25 cellular contexts compared by ENCODE assay signal in the genomic region with DNA sequence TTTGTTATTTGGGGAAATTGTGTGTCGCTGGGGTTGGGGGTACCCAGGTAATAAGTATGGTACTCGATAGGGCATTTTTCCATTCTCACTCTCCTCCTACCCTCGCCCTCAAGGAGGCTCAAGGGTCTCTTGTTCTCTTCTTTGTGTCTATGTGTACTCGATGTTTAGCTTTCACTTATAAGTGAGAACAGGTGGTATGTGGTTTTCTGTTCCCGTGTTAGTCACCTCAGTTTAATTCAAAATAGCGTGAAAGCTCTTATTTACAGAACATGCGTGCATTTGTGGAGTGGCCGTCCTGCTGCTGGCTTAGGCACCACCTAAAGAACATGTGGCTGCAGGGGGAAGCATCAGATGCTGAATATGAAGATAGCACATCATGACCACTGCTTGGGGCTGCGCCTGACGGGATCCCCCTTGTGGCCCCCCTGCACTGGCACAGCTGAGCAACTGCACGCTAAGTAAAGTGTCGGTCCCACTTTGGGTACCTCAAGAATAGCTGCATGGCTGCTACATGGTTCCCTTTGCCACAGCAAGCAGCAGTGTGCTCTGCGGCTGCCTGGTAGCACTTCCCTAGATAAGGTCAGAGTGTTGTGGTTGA.
A peak's percentile ranks its signal among the peaks of the same experiment; 100 is the strongest.
DNase-seq lines count a peak whose midpoint lies in the region; ATAC-seq and TF ChIP-seq lines count a peak whose summit lies in the region.
"Had no signal": no experiment of that assay in that cellular context is flagged by ENCODE, and none has a peak within 500 bp of the region (broad histone marks: within the 10 kb centered on the region; RNA-seq: fewer than 3 reads in every experiment).

No MANE protein-coding gene starts in this region.

- H3K79me2 ChIP-seq in H9 (ENCODE audit: insufficient read depth, low read length) = no peaks in the 10 kb centered on the region
- H3K79me2 ChIP-seq in osteoblast (ENCODE audit: insufficient read depth, low read length) = no peaks in the 10 kb centered on the region

- H3K4me1 ChIP-seq in H9 (ENCODE audit: insufficient read depth, low read length) (no peaks in the 10 kb centered on the region), SJCRH30 (peaks cover 26% of the 10 kb centered on the region), osteoblast (ENCODE audit: insufficient read depth, low read length) (no peaks in the 10 kb centered on the region)

- H2BK20ac ChIP-seq in H9 (ENCODE audit: low read depth, low read length, poor library complexity, severe bottlenecking) = no peak overlapping the region

- no peak overlapping the region for H3K4me3 Mint-ChIP-seq in H9
- no peak overlapping the region for H3K4me3 Mint-ChIP-seq in chondrocyte (ENCODE audit: unreplicated experiment)
- H3K4me3 Mint-ChIP-seq: activated CD4-positive, alpha-beta memory T cell treated with anti-CD3 and anti-CD28 coated beads, Interleukin-2, amount 10 ng/mL, durations not matched to agents 7 days and 5 days; activated naive CD8-positive, alpha-beta T cell treated with anti-CD3 and anti-CD28 coated beads, Interleukin-2, amount 10 ng/mL, durations not matched to agents 7 days and 5 days; CD4-positive, CD25-positive, alpha-beta regulatory T cell; IgD-negative memory B cell; mesothelial cell of epicardium; naive thymus-derived CD8-positive, alpha-beta T cell; type B pancreatic cell had no signal

- no peaks in the 10 kb centered on the region for H3K9me3 Mint-ChIP-seq in H9
- H3K9me3 Mint-ChIP-seq in chondrocyte (ENCODE audit: low read depth) = no peaks in the 10 kb centered on the region
- H3K9me3 Mint-ChIP-seq: mesothelial cell of epicardium, type B pancreatic cell had no signal

- H3K27me3 Mint-ChIP-seq in H9 (ENCODE audit: low read depth) (no peaks in the 10 kb centered on the region; the same call in 1 of the 2 replicates), chondrocyte (ENCODE audit: low read depth) (no peaks in the 10 kb centered on the region)
- H3K27me3 Mint-ChIP-seq: activated CD4-positive, alpha-beta memory T cell treated with anti-CD3 and anti-CD28 coated beads, Interleukin-2, amount 10 ng/mL, durations not matched to agents 7 days and 5 days; activated naive CD8-positive, alpha-beta T cell treated with anti-CD3 and anti-CD28 coated beads, Interleukin-2, amount 10 ng/mL, durations not matched to agents 7 days and 5 days; CD4-positive, CD25-positive, alpha-beta regulatory T cell; IgD-negative memory B cell; naive thymus-derived CD8-positive, alpha-beta T cell had no signal

- H3K4ac ChIP-seq in H9 (ENCODE audit: low read depth, low read length) = no peak overlapping the region

- H2BK15ac ChIP-seq in H9 (ENCODE audit: low read depth, low read length) = no peak overlapping the region

- H4K91ac ChIP-seq in H9 (ENCODE audit: insufficient read length, low read depth, low read length) = no peak overlapping the region

- H3K9ac ChIP-seq in H9 (ENCODE audit: extremely low read depth, insufficient read length, low read length) = no peak overlapping the region

- no peak overlapping the region for H2AFZ ChIP-seq in H9 (ENCODE audit: low read length)
- no peak overlapping the region for H2AFZ ChIP-seq in osteoblast (ENCODE audit: low read length)
- H2AFZ ChIP-seq: PC-9 had no signal

- peak overlapping the region; percentile 14 for H4K5ac ChIP-seq in H9 (ENCODE audit: insufficient read length, low read depth, low read length)

- no peak overlapping the region for H2AK5ac ChIP-seq in H9 (ENCODE audit: insufficient read length, low read length)

- no peak overlapping the region for H4K8ac ChIP-seq in H9 (replicated peaks; ENCODE audit: insufficient read length, low read depth, low read length)

- no peak overlapping the region for H3K23ac ChIP-seq in H9 (ENCODE audit: insufficient read length, low read depth, low read length)

- no peaks in the 10 kb centered on the region for H3K23me2 ChIP-seq in H9 (ENCODE audit: insufficient read length, low read depth, low read length, poor library complexity, severe bottlenecking)

- H2BK12ac ChIP-seq in H9 (ENCODE audit: insufficient read length, low read depth, low read length) = no peak overlapping the region

- H3K4me1 Mint-ChIP-seq in H9 (no peaks in the 10 kb centered on the region), chondrocyte (ENCODE audit: low read depth) (no peaks in the 10 kb centered on the region)
- H3K4me1 Mint-ChIP-seq: activated CD4-positive, alpha-beta memory T cell treated with anti-CD3 and anti-CD28 coated beads, Interleukin-2, amount 10 ng/mL, durations not matched to agents 7 days and 5 days; activated naive CD8-positive, alpha-beta T cell treated with anti-CD3 and anti-CD28 coated beads, Interleukin-2, amount 10 ng/mL, durations not matched to agents 7 days and 5 days; CD4-positive, CD25-positive, alpha-beta regulatory T cell; IgD-negative memory B cell; mesothelial cell of epicardium had no signal

- no peaks in the 10 kb centered on the region for H3K79me1 ChIP-seq in H9 (ENCODE audit: insufficient read depth, low read depth, low read length, poor library complexity, severe bottlenecking)

- H3K36me3 Mint-ChIP-seq in H9 (ENCODE audit: insufficient read depth in 1 of 3, low read depth in 3 of 3) (no peaks in the 10 kb centered on the region), chondrocyte (ENCODE audit: low read depth) (no peaks in the 10 kb centered on the region)
- H3K36me3 Mint-ChIP-seq: activated naive CD8-positive, alpha-beta T cell treated with anti-CD3 and anti-CD28 coated beads, Interleukin-2, amount 10 ng/mL, durations not matched to agents 7 days and 5 days; CD4-positive, CD25-positive, alpha-beta regulatory T cell; IgD-negative memory B cell; mesothelial cell of epicardium; naive thymus-derived CD8-positive, alpha-beta T cell; type B pancreatic cell had no signal

- H3K27me3 ChIP-seq in H9 (ENCODE audit: insufficient read depth, low read length) (no peaks in the 10 kb centered on the region), SJCRH30 (no peaks in the 10 kb centered on the region), osteoblast (ENCODE audit: insufficient read depth, low read length) (no peaks in the 10 kb centered on the region)

- no peak for DNase-seq in H9
- DNase-seq in NCI-H187 treated with DMSO at 0.1 percent for 48 hours (lab: John Stamatoyannopoulos, UW) = peak; percentile 98
- DNase-seq in NCI-H510A treated with DMSO at 0.1 percent for 48 hours (lab: John Stamatoyannopoulos, UW) = peak; percentile 89
- DNase-seq in SJCRH30 = peak; percentile 92 to 95
- DNase-seq in osteoblast (ENCODE audit: insufficient read length, low spot score, missing footprints) = no peak
- DNase-seq in chondrocyte (ENCODE audit: low spot score) = no peak
- DNase-seq: activated CD4-positive, alpha-beta memory T cell treated with anti-CD3 and anti-CD28 coated beads, Interleukin-2, amount 10 ng/mL, durations not matched to agents 7 days and 5 days; activated CD4-positive, CD25-positive, alpha-beta regulatory T cell treated with anti-CD3 and anti-CD28 coated beads, Interleukin-2, amount 50 U/mL, for 72 hours; activated effector memory CD4-positive, alpha-beta T cell treated with anti-CD3 and anti-CD28 coated beads, Interleukin-2, amount 50 U/mL, for 16 hours; activated naive CD8-positive, alpha-beta T cell treated with anti-CD3 and anti-CD28 coated beads, Interleukin-2, amount 10 ng/mL, durations not matched to agents 7 days and 5 days; activated T-cell treated with anti-CD3 and anti-CD28 coated beads for 4 hours; CD4-positive, CD25-positive, alpha-beta regulatory T cell; central memory CD4-positive, alpha-beta T cell; HCEC 1CT; naive thymus-derived CD8-positive, alpha-beta T cell; NCI-H1930; NCI-H526 treated with DMSO at 0.1 percent for 48 hours; PC-9; Right ventricle myocardium superior; small intestine; stimulated activated CD4-positive, alpha-beta T cell treated with anti-CD3 and anti-CD28 coated beads, Interleukin-2, amount 100 ng/mL, for 24 hours had no signal

- H3K18ac ChIP-seq in H9 (ENCODE audit: insufficient read length, low read depth, low read length) = no peak overlapping the region

- H3K36me3 ChIP-seq in SJCRH30 (no peaks in the 10 kb centered on the region), osteoblast (ENCODE audit: insufficient read depth, low read length) (no peaks in the 10 kb centered on the region)

- no CpG with 5 or more reads among the region's 13 CpGs for WGBS in H9 (ENCODE audit: extremely low coverage, insufficient read length, low lambda C conversion rate)

- no peak overlapping the region for H2BK120ac ChIP-seq in H9 (ENCODE audit: low read depth, low read length, poor library complexity, severe bottlenecking)

- H3K4me3 ChIP-seq in SJCRH30 (peak overlapping the region; percentile 9), osteoblast (ENCODE audit: insufficient read depth, low read length) (no peak overlapping the region)
- H3K4me3 ChIP-seq: PC-9 had no signal

- no peak overlapping the region for H3K56ac ChIP-seq in H9 (ENCODE audit: insufficient read length, low read depth, low read length)

- no peaks in the 10 kb centered on the region for H4K20me1 ChIP-seq in H9 (ENCODE audit: control insufficient read depth, insufficient read depth, insufficient read length)
- H4K20me1 ChIP-seq in osteoblast (ENCODE audit: insufficient read depth, low read length) = no peaks in the 10 kb centered on the region

- no peak for ATAC-seq in HG03045 (IDR thresholded peaks at IDR 0.05; ENCODE audit: unreplicated experiment)
- ATAC-seq: naive thymus-derived CD8-positive, alpha-beta T cell had no signal

- H3K14ac ChIP-seq in H9 (ENCODE audit: insufficient read depth, low read length) = peak overlapping the region; percentile 40; the same call in 1 of the 2 replicates

- TF ChIP-seq CTCF in H9 (conservative IDR thresholded peaks at IDR 0.05) (no peak), osteoblast (IDR thresholded peaks at IDR 0.05; ENCODE audit: extremely low read depth, low read depth, low read length) (no peak), chondrocyte (IDR thresholded peaks at IDR 0.05) (no peak)

- H3K9me3 ChIP-seq in H9 (ENCODE audit: control insufficient read depth, low read depth, low read length) (no peaks in the 10 kb centered on the region), SJCRH30 (replicated peaks) (no peaks in the 10 kb centered on the region; the same call in 1 of the 2 replicates), osteoblast (ENCODE audit: low read depth, low read length) (peaks cover 2% of the 10 kb centered on the region)

- no peak overlapping the region for H2BK5ac ChIP-seq in H9 (ENCODE audit: insufficient read length, low read length)

- H3K4me2 ChIP-seq in H9 (ENCODE audit: insufficient read depth, insufficient read length, low read length) (no peak overlapping the region), osteoblast (ENCODE audit: insufficient read depth, low read length) (no peak overlapping the region)
- H3K4me2 ChIP-seq: PC-9 had no signal

- H3K27ac ChIP-seq in H9 (ENCODE audit: insufficient read length, low read depth, low read length) (no peak overlapping the region), SJCRH30 (peak overlapping the region; percentile 81), osteoblast (ENCODE audit: low read depth, low read length) (no peak overlapping the region)
- H3K27ac ChIP-seq: PC-9 had no signal

- H3T11ph ChIP-seq in H9 (ENCODE audit: low read length) = no peak overlapping the region

- H3K27ac Mint-ChIP-seq in H9 = peak overlapping the region in 1 of 3 experiments; percentile 34; a peak in 1 of 7 replicates
- H3K27ac Mint-ChIP-seq in chondrocyte (ENCODE audit: unreplicated experiment) = no peak overlapping the region
- H3K27ac Mint-ChIP-seq: activated CD4-positive, alpha-beta memory T cell treated with anti-CD3 and anti-CD28 coated beads, Interleukin-2, amount 10 ng/mL, durations not matched to agents 7 days and 5 days; activated naive CD8-positive, alpha-beta T cell treated with anti-CD3 and anti-CD28 coated beads, Interleukin-2, amount 10 ng/mL, durations not matched to agents 7 days and 5 days; CD4-positive, CD25-positive, alpha-beta regulatory T cell; IgD-negative memory B cell; mesothelial cell of epicardium; naive thymus-derived CD8-positive, alpha-beta T cell; type B pancreatic cell had no signal

Comparison
In these comparisons a context has a peak if more than half of its experiments do, and no peak if none do; other contexts are left out.
1. DNase-seq: peak in NCI-H187 treated with DMSO at 0.1 percent for 48 hours (single experiment), NCI-H510A treated with DMSO at 0.1 percent for 48 hours (single experiment) and SJCRH30 (2 of 2); none in H9 (single experiment), osteoblast (single experiment) and chondrocyte (single experiment).